ENCODE assay signal across 18 cellular contexts in the genomic region with DNA sequence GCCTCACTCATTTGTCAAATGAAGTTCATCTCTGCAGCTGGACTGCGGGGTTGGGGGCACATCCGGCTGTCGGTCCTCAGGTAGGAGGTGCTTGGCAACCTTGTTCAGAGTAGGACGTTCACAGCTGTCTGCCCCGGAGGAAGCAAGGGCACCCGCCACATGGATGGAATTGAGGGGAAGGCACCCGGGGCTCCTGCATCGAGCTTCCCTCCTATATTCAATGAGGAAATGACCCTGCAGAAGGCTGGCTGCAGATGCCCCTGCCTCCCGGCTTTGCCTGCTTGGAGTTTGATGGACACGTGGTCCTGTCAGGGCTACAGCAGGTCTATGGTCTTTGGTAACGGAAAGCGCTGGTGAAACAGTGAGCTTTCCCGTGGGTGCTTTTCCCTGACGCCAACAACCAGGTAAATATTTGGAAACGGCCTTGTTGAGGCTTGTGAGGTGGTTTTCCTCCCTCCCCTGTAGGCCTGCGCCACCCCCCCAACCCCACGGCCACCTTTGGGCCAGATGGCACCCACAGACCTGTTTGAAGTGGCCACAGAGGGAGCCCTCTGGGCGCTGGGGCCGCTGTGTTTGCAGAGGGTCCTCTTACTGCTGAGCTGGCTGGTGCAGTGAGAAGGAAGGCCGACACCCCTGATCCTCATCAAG. TPM values are rescaled to one million over a fixed set of nuclear protein-coding genes. Genes with fewer than 3 reads are reported as not detected.
DNase-seq lines count a peak whose midpoint lies in the region; ATAC-seq and TF ChIP-seq lines count a peak whose summit lies in the region.
"Had no signal": no experiment of that assay in that cellular context is flagged by ENCODE, and none has a peak within 500 bp of the region (broad histone marks: within the 10 kb centered on the region; RNA-seq: fewer than 3 reads in every experiment).

No MANE protein-coding gene starts in this region.

- H3K9me3 ChIP-seq in adipocyte (ENCODE audit: control insufficient read depth, low read length) (no peaks in the 10 kb centered on the region), transverse colon (no peaks in the 10 kb centered on the region)
- H3K9me3 ChIP-seq: colonic mucosa had no signal

- TF ChIP-seq EP300 in transverse colon (IDR thresholded peaks at IDR 0.05; ENCODE audit: low read depth): no peak

- no peak for TF ChIP-seq POLR2A in transverse colon (IDR thresholded peaks at IDR 0.05)

- peaks cover 4% of the 10 kb centered on the region for H3K27me3 Mint-ChIP-seq in nephron (ENCODE audit: low read depth)
- H3K27me3 Mint-ChIP-seq: activated CD4-positive, alpha-beta T cell treated with anti-CD3 and anti-CD28 coated beads for 36 hours had no signal

- peaks cover 65% of the 10 kb centered on the region for H3K4me1 Mint-ChIP-seq in nephron
- H3K4me1 Mint-ChIP-seq: stimulated activated memory B cell treated with anti-CD40 and anti-IgM and Interleukin-4, amounts not matched to agents 10 μg/mL and 1 μg/mL and 100 μg/mL, for 72 hours had no signal

- no peak overlapping the region for H3K4me3 Mint-ChIP-seq in nephron
- H3K4me3 Mint-ChIP-seq: activated CD4-positive, alpha-beta T cell treated with anti-CD3 and anti-CD28 coated beads for 36 hours; activated naive CD8-positive, alpha-beta T cell treated with anti-CD3 and anti-CD28 coated beads for 36 hours; stimulated activated memory B cell treated with anti-CD40 and anti-IgM and Interleukin-4, amounts not matched to agents 10 μg/mL and 1 μg/mL and 100 μg/mL, for 72 hours had no signal

- no peaks in the 10 kb centered on the region for H3K9me3 Mint-ChIP-seq in nephron
- H3K9me3 Mint-ChIP-seq: activated naive CD8-positive, alpha-beta T cell treated with anti-CD3 and anti-CD28 coated beads for 36 hours; stimulated activated memory B cell treated with anti-CD40 and anti-IgM and Interleukin-4, amounts not matched to agents 10 μg/mL and 1 μg/mL and 100 μg/mL, for 72 hours had no signal

- no peak for ATAC-seq in GM21423 (IDR thresholded peaks at IDR 0.05; ENCODE audit: unreplicated experiment)
- ATAC-seq: activated CD4-positive, alpha-beta T cell treated with anti-CD3 and anti-CD28 coated beads for 36 hours had no signal

- H3K4me3 ChIP-seq in adipocyte (ENCODE audit: low read length) (peak overlapping the region; percentile 54), transverse colon (no peak overlapping the region)
- H3K4me3 ChIP-seq: colonic mucosa had no signal

- H3K36me3 Mint-ChIP-seq in nephron (ENCODE audit: low read depth): peaks cover 3% of the 10 kb centered on the region
- H3K36me3 Mint-ChIP-seq: activated naive CD8-positive, alpha-beta T cell treated with anti-CD3 and anti-CD28 coated beads for 36 hours; stimulated activated memory B cell treated with anti-CD40 and anti-IgM and Interleukin-4, amounts not matched to agents 10 μg/mL and 1 μg/mL and 100 μg/mL, for 72 hours had no signal

- H3K4me1 ChIP-seq in adipocyte (ENCODE audit: control insufficient read depth, insufficient read depth, low read length): peaks cover 75% of the 10 kb centered on the region
- H3K4me1 ChIP-seq in transverse colon: peaks cover 7 to 40% (median 23%) of the 10 kb centered on the region in 4 donors
- H3K4me1 ChIP-seq: colonic mucosa had no signal

- TF ChIP-seq CTCF in nephron (IDR thresholded peaks at IDR 0.05; ENCODE audit: unreplicated experiment in 3 of 3) (no peak), transverse colon (IDR thresholded peaks at IDR 0.05) (no peak)

- H3K27me3 ChIP-seq in adipocyte (replicated peaks; ENCODE audit: control insufficient read depth, insufficient read depth, low read length): no peaks in the 10 kb centered on the region
- H3K27me3 ChIP-seq in transverse colon: no peaks in the 10 kb centered on the region
- H3K27me3 ChIP-seq: colonic mucosa had no signal

- in situ Hi-C loops in transverse colon (cut with MboI; ENCODE audit: low pct_ligation_motif_present in 1 of 4, low pct_unique_long_range_greater_than_20kb in 1 of 4, low sequenced_read_pairs in 3 of 4): no loop called here

- DNase-seq in adipocyte (ENCODE audit: low read depth) (no peak), dermis microvascular lymphatic vessel endothelial cell (ENCODE audit: low read depth in 2 of 2) (peak; percentile 78 to 85), transverse colon (no peak), NAMALWA (ENCODE audit: low spot score) (no peak), NCI-H2029 treated with DMSO at 0.1 percent for 48 hours (lab: John Stamatoyannopoulos, UW) (no peak), HT-29 (ENCODE audit: low spot score) (no peak)
- DNase-seq: activated CD4-positive, alpha-beta T cell treated with anti-CD3 and anti-CD28 coated beads for 36 hours; activated naive CD8-positive, alpha-beta T cell treated with anti-CD3 and anti-CD28 coated beads for 36 hours; activated T-cell treated with anti-CD3 and anti-CD28 coated beads for 4 hours; colonic mucosa; DMS79; NCI-H2107; small intestine had no signal

- peak overlapping the region; percentile 33 to 65 (median 56) for H3K27ac ChIP-seq in transverse colon
- H3K27ac ChIP-seq: colonic mucosa had no signal

- peak overlapping the region; percentile 86 for H3K9ac ChIP-seq in adipocyte (ENCODE audit: low read length)

- intact Hi-C loops in transverse colon (cut with DNase I; ENCODE audit: low total_unique reads): no loop called here

- H3K27ac Mint-ChIP-seq in nephron: peak overlapping the region; percentile 42 to 97 (median 91)
- H3K27ac Mint-ChIP-seq: activated CD4-positive, alpha-beta T cell treated with anti-CD3 and anti-CD28 coated beads for 36 hours; activated naive CD8-positive, alpha-beta T cell treated with anti-CD3 and anti-CD28 coated beads for 36 hours; stimulated activated memory B cell treated with anti-CD40 and anti-IgM and Interleukin-4, amounts not matched to agents 10 μg/mL and 1 μg/mL and 100 μg/mL, for 72 hours had no signal

- WGBS in transverse colon (ENCODE audit: low coverage in 1 of 2), 2 donors: 76% methylated on average over 20 of the region's 20 CpGs; no CpG with 5 or more reads in 1 of the 2 donors

- H3K36me3 ChIP-seq in adipocyte (ENCODE audit: control insufficient read depth, insufficient read depth, low read length, severe bottlenecking) (peaks cover 6% of the 10 kb centered on the region), transverse colon (no peaks in the 10 kb centered on the region)
- H3K36me3 ChIP-seq: colonic mucosa had no signal

RNA-seq across cellular contexts. Expression of a gene that starts 32.9 kb away (rescaled TPM):
- total RNA-seq in dermis microvascular lymphatic vessel endothelial cell (60.7 and 80.4 TPM in 2 replicates), transverse colon (100 to 1,000 TPM in 1 of 4 donors, 10 to 100 TPM in 2, 1 to 10 TPM in 1; 7.9 to 103 (median 31.2) TPM)
- total RNA-seq in HT-29 (2014; rRNA removed; shearing (Covaris generic)): not detected in 2 replicates
- total RNA-seq: activated CD4-positive, alpha-beta T cell treated with anti-CD3 and anti-CD28 coated beads for 36 hours; activated naive CD8-positive, alpha-beta T cell treated with anti-CD3 and anti-CD28 coated beads for 36 hours; T-helper 2 cell treated with Interferon-gamma antibody and Interleukin-4, amounts not matched to agents 100 ng/mL and 5 ng/mL, for 36 hours had no signal

RNA-seq across cellular contexts. Expression of a gene that starts 39.8 kb away (rescaled TPM):
- not detected in 2 replicates for total RNA-seq in dermis microvascular lymphatic vessel endothelial cell
- total RNA-seq in transverse colon: not detected
- not detected in 2 replicates for total RNA-seq in HT-29 (2014; rRNA removed; shearing (Covaris generic))
- total RNA-seq: activated CD4-positive, alpha-beta T cell treated with anti-CD3 and anti-CD28 coated beads for 36 hours; activated naive CD8-positive, alpha-beta T cell treated with anti-CD3 and anti-CD28 coated beads for 36 hours; colonic mucosa; M059J; T-helper 2 cell treated with Interferon-gamma antibody and Interleukin-4, amounts not matched to agents 100 ng/mL and 5 ng/mL, for 36 hours had no signal

Comparison
In these comparisons a context has a peak if more than half of its experiments do, and no peak if none do; other contexts are left out.
1. DNase-seq: peak in dermis microvascular lymphatic vessel endothelial cell (2 of 2); none in adipocyte (single experiment), transverse colon (single experiment), NAMALWA (single experiment), NCI-H2029 treated with DMSO at 0.1 percent for 48 hours (single experiment) and HT-29 (single experiment).